24 cellular contexts compared by ENCODE assay signal in the genomic region with DNA sequence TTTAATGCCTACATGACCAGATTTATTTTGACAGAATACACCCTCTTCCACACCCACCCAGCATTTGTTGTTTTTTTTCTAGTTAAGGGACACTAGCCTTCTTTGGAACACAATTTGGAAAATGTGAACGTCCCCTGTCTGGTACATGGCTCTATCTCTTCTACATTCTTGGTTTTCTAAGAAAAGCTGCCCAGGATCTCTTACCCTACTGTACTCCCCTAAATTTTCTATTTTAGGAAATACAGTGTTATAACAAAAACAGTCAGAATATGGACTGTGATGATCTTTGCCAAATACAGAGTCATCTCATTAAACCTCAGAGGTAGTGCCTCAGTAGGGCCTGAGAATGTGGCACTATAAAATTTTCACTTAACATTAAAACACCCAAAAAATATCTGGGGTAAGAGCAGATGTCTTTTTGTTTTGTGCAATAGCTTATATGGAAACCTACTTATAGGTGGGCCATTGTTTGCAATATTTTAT.
A peak's percentile ranks its signal among the peaks of the same experiment; 100 is the strongest.
DNase-seq lines count a peak whose midpoint lies in the region; ATAC-seq lines count a peak whose summit lies in the region.
"Had no signal": no experiment of that assay in that cellular context is flagged by ENCODE, and none has a peak within 500 bp of the region (broad histone marks: within the 10 kb centered on the region; RNA-seq: fewer than 3 reads in every experiment).

No MANE protein-coding gene starts in this region.

- peaks cover 41% of the 10 kb centered on the region for H3K4me1 Mint-ChIP-seq in activated naive CD4-positive, alpha-beta T cell treated with anti-CD3 and anti-CD28 coated beads for 36 hours (ENCODE audit: low read depth)
- peaks cover 49 to 59% (median 50%) of the 10 kb centered on the region in 3 donors for H3K4me1 Mint-ChIP-seq in T-cell
- H3K4me1 Mint-ChIP-seq in activated naive CD8-positive, alpha-beta T cell (ENCODE audit: low read depth): peaks cover 50% of the 10 kb centered on the region

- peak overlapping the region; percentile 91 for H3K27ac Mint-ChIP-seq in activated naive CD4-positive, alpha-beta T cell treated with anti-CD3 and anti-CD28 coated beads for 36 hours
- peak overlapping the region; percentile 92 to 96 for H3K27ac Mint-ChIP-seq in T-cell
- H3K27ac Mint-ChIP-seq in activated naive CD8-positive, alpha-beta T cell: peak overlapping the region; percentile 92
- H3K27ac Mint-ChIP-seq: immature natural killer cell; stimulated activated memory B cell treated with anti-CD40 and anti-IgM and Interleukin-4, amounts not matched to agents 10 μg/mL and 1 μg/mL and 100 μg/mL, for 72 hours had no signal

- H3K9me3 Mint-ChIP-seq in activated naive CD4-positive, alpha-beta T cell treated with anti-CD3 and anti-CD28 coated beads for 36 hours: no peaks in the 10 kb centered on the region
- H3K9me3 Mint-ChIP-seq in T-cell: peaks cover 0 to 8% (median 6%) of the 10 kb centered on the region in 3 donors
- H3K9me3 Mint-ChIP-seq in activated naive CD8-positive, alpha-beta T cell (ENCODE audit: low read depth): no peaks in the 10 kb centered on the region
- H3K9me3 Mint-ChIP-seq: immature natural killer cell; stimulated activated memory B cell treated with anti-CD40 and anti-IgM and Interleukin-4, amounts not matched to agents 10 μg/mL and 1 μg/mL and 100 μg/mL, for 72 hours had no signal

- CTCF ChIA-PET in activated naive CD4-positive, alpha-beta T cell treated with anti-CD3 and anti-CD28 coated beads for 36 hours (lab: Charles Lee): interaction anchor here (0.8 to 1.6 kb wide), 2 partner anchors 18 to 202 kb away, joined by 4 to 5 read pairs; no protein-coding TSS in a partner anchor
- CTCF ChIA-PET in T-cell (lab: Charles Lee): interaction anchor here (0.8 to 1.6 kb wide), 5 partner anchors 11 to 586 kb away, joined by 3 to 5 read pairs (median 3); no protein-coding TSS in a partner anchor

- H3K27me3 Mint-ChIP-seq in activated naive CD4-positive, alpha-beta T cell treated with anti-CD3 and anti-CD28 coated beads for 36 hours (ENCODE audit: low read depth): no peaks in the 10 kb centered on the region
- H3K27me3 Mint-ChIP-seq in T-cell: no peaks in the 10 kb centered on the region
- no peaks in the 10 kb centered on the region for H3K27me3 Mint-ChIP-seq in activated naive CD8-positive, alpha-beta T cell

- DNase-seq in activated naive CD4-positive, alpha-beta T cell treated with anti-CD3 and anti-CD28 coated beads for 36 hours: no peak
- DNase-seq in activated naive CD4-positive, alpha-beta T cell treated with Interleukin-2 at 50 U/mL for 16 hours: no peak
- DNase-seq in T-cell: peak in 1 of 34 experiments; percentile 64
- DNase-seq in stimulated activated naive CD8-positive, alpha-beta T cell treated with anti-CD3 and anti-CD28 coated beads, Interleukin-15, Interleukin-2, amounts not matched to agents 100 U/mL and 50 U/mL, for 24 hours: no peak
- no peak for DNase-seq in NCI-H748 treated with DMSO at 0.1 percent for 48 hours (lab: John Stamatoyannopoulos, UW)
- no peak for DNase-seq in KG1 (lab: John Stamatoyannopoulos, UW)
- no peak for DNase-seq in NCI-H2227 treated with DMSO at 0.1 percent for 48 hours (lab: John Stamatoyannopoulos, UW)
- DNase-seq: caudate nucleus, cortex of kidney, erythroblast, GDM1, HCEC 1CT, immature natural killer cell, Kasumi-1, NCI-H1417 treated with DMSO at 0.1 percent for 48 hours, NCI-H2029 treated with DMSO at 0.1 percent for 48 hours, NCI-H526, Peyer's patch, SHP77, T1000, upper lobe of right lung, WERI-Rb-1 had no signal

- intact Hi-C loops in activated naive CD4-positive, alpha-beta T cell treated with anti-CD3 and anti-CD28 coated beads for 36 hours (cut with micrococcal nuclease): loop anchor here (1.0 to 10.0 kb wide), 14 partner anchors 8 to 1188 kb away; partner anchors contain the start of genes BTBD10, CYP2R1 and FAR1

- H3K36me3 Mint-ChIP-seq in activated naive CD4-positive, alpha-beta T cell treated with anti-CD3 and anti-CD28 coated beads for 36 hours (ENCODE audit: low read depth): no peaks in the 10 kb centered on the region
- peaks cover 8% of the 10 kb centered on the region for H3K36me3 Mint-ChIP-seq in T-cell
- H3K36me3 Mint-ChIP-seq in activated naive CD8-positive, alpha-beta T cell: peaks cover 4% of the 10 kb centered on the region
- H3K36me3 Mint-ChIP-seq: stimulated activated memory B cell treated with anti-CD40 and anti-IgM and Interleukin-4, amounts not matched to agents 10 μg/mL and 1 μg/mL and 100 μg/mL, for 72 hours had no signal

- POLR2A ChIA-PET in T-cell (lab: Charles Lee): interaction anchor here in 1 of 2 donors (0.5 kb wide), 1 partner anchor 77 kb away, joined by 3 read pairs; no protein-coding TSS in a partner anchor

- peak overlapping the region; percentile 42 for H3K4me3 Mint-ChIP-seq in activated naive CD4-positive, alpha-beta T cell treated with anti-CD3 and anti-CD28 coated beads for 36 hours
- peak overlapping the region; percentile 37 to 54 (median 40) for H3K4me3 Mint-ChIP-seq in T-cell
- peak overlapping the region; percentile 51 for H3K4me3 Mint-ChIP-seq in activated naive CD8-positive, alpha-beta T cell
- H3K4me3 Mint-ChIP-seq: immature natural killer cell; stimulated activated memory B cell treated with anti-CD40 and anti-IgM and Interleukin-4, amounts not matched to agents 10 μg/mL and 1 μg/mL and 100 μg/mL, for 72 hours had no signal

- peak in 1 of 4 experiments; percentile 48 for ATAC-seq in T-cell (replicated peaks in 1 of 4)
- ATAC-seq in stimulated activated naive CD8-positive, alpha-beta T cell treated with anti-CD3 and anti-CD28 coated beads, Interleukin-15, Interleukin-2, amounts not matched to agents 100 U/mL and 50 U/mL, for 24 hours: peak; percentile 36
- ATAC-seq: stimulated activated memory B cell treated with anti-CD40 and anti-IgM and Interleukin-4, amounts not matched to agents 10 μg/mL and 1 μg/mL and 100 μg/mL, for 72 hours; upper lobe of right lung had no signal
